Comparison of ENCODE assay signal across 8 cellular contexts in genomic region chr10:3761111-3761686, GRCh38. TPM values are rescaled to one million over a fixed set of nuclear protein-coding genes. Genes with fewer than 3 reads are reported as not detected.
A peak's percentile ranks its signal among the peaks of the same experiment; 100 is the strongest.
DNase-seq lines count a peak whose midpoint lies in the region; ATAC-seq and TF ChIP-seq lines count a peak whose summit lies in the region.

No MANE protein-coding gene starts in this region.

- no peaks in the 10 kb centered on the region for H3K27me3 ChIP-seq in adrenal gland

- peak overlapping the region in 1 of 5 donors; percentile 22 for H3K27ac ChIP-seq in adrenal gland

- H3K36me3 ChIP-seq in adrenal gland (replicated peaks in 1 of 2), result no peaks in the 10 kb centered on the region

- no peak overlapping the region for H3K4me3 ChIP-seq in adrenal gland

- H3K4me1 Mint-ChIP-seq in activated naive CD4-positive, alpha-beta T cell treated with anti-CD3 and anti-CD28 coated beads, Interleukin-2, amount 10 ng/mL, durations not matched to agents 7 days and 5 days, result peaks cover 96% of the 10 kb centered on the region
- H3K4me1 Mint-ChIP-seq in activated CD8-positive, alpha-beta T cell treated with anti-CD3 and anti-CD28 coated beads, Interleukin-2, amount 10 ng/mL, durations not matched to agents 7 days and 5 days (ENCODE audit: low read depth), result peaks cover 94% of the 10 kb centered on the region
- peaks cover 53 to 93% of the 10 kb centered on the region in 2 donors for H3K4me1 Mint-ChIP-seq in stimulated activated naive B cell treated with anti-CD40 and anti-IgM and Interleukin-4, amounts not matched to agents 10 μg/mL and 1 μg/mL and 100 μg/mL, for 72 hours

- peaks cover 8% of the 10 kb centered on the region for H3K36me3 Mint-ChIP-seq in activated naive CD4-positive, alpha-beta T cell treated with anti-CD3 and anti-CD28 coated beads, Interleukin-2, amount 10 ng/mL, durations not matched to agents 7 days and 5 days
- peaks cover 5% of the 10 kb centered on the region for H3K36me3 Mint-ChIP-seq in activated CD8-positive, alpha-beta T cell treated with anti-CD3 and anti-CD28 coated beads, Interleukin-2, amount 10 ng/mL, durations not matched to agents 7 days and 5 days (ENCODE audit: low read depth)
- H3K36me3 Mint-ChIP-seq in stimulated activated naive B cell treated with anti-CD40 and anti-IgM and Interleukin-4, amounts not matched to agents 10 μg/mL and 1 μg/mL and 100 μg/mL, for 72 hours, result peaks cover 6 to 23% of the 10 kb centered on the region in 2 donors

- peak overlapping the region; percentile 69 for H3K27ac Mint-ChIP-seq in activated naive CD4-positive, alpha-beta T cell treated with anti-CD3 and anti-CD28 coated beads, Interleukin-2, amount 10 ng/mL, durations not matched to agents 7 days and 5 days
- peak overlapping the region; percentile 52 for H3K27ac Mint-ChIP-seq in activated CD8-positive, alpha-beta T cell treated with anti-CD3 and anti-CD28 coated beads, Interleukin-2, amount 10 ng/mL, durations not matched to agents 7 days and 5 days
- H3K27ac Mint-ChIP-seq in stimulated activated naive B cell treated with anti-CD40 and anti-IgM and Interleukin-4, amounts not matched to agents 10 μg/mL and 1 μg/mL and 100 μg/mL, for 72 hours, result peak overlapping the region; percentile 96

- no peak for TF ChIP-seq POLR2A in adrenal gland (IDR thresholded peaks at IDR 0.05)

- no peaks in the 10 kb centered on the region for H3K9me3 ChIP-seq in adrenal gland (replicated peaks in 1 of 3)

- WGBS in adrenal gland, 4 donors, result 73 to 80% (median 77%) methylated on average over 8 of the region's 8 CpGs

- CTCF ChIA-PET in activated naive CD4-positive, alpha-beta T cell treated with anti-CD3 and anti-CD28 coated beads, Interleukin-2, amount 10 ng/mL, durations not matched to agents 7 days and 5 days (lab: Charles Lee), result interaction anchor here (0.7 kb wide), 1 partner anchor 342 kb away, joined by 3 read pairs; no protein-coding TSS in a partner anchor
- CTCF ChIA-PET in activated CD8-positive, alpha-beta T cell treated with anti-CD3 and anti-CD28 coated beads, Interleukin-2, amount 10 ng/mL, durations not matched to agents 7 days and 5 days (lab: Charles Lee), result interaction anchor here (1.1 to 1.9 kb wide), 4 partner anchors 13 to 200 kb away, joined by 3 to 4 read pairs (median 4); no protein-coding TSS in a partner anchor

- peaks cover 4% of the 10 kb centered on the region for H3K9me3 Mint-ChIP-seq in activated naive CD4-positive, alpha-beta T cell treated with anti-CD3 and anti-CD28 coated beads, Interleukin-2, amount 10 ng/mL, durations not matched to agents 7 days and 5 days
- H3K9me3 Mint-ChIP-seq in activated CD8-positive, alpha-beta T cell treated with anti-CD3 and anti-CD28 coated beads, Interleukin-2, amount 10 ng/mL, durations not matched to agents 7 days and 5 days (ENCODE audit: insufficient read depth), result no peaks in the 10 kb centered on the region
- peaks cover 12 to 13% of the 10 kb centered on the region in 2 donors for H3K9me3 Mint-ChIP-seq in stimulated activated naive B cell treated with anti-CD40 and anti-IgM and Interleukin-4, amounts not matched to agents 10 μg/mL and 1 μg/mL and 100 μg/mL, for 72 hours

- no peaks in the 10 kb centered on the region for H3K27me3 Mint-ChIP-seq in activated naive CD4-positive, alpha-beta T cell treated with anti-CD3 and anti-CD28 coated beads, Interleukin-2, amount 10 ng/mL, durations not matched to agents 7 days and 5 days
- H3K27me3 Mint-ChIP-seq in activated CD8-positive, alpha-beta T cell treated with anti-CD3 and anti-CD28 coated beads, Interleukin-2, amount 10 ng/mL, durations not matched to agents 7 days and 5 days (ENCODE audit: low read depth), result no peaks in the 10 kb centered on the region
- H3K27me3 Mint-ChIP-seq in stimulated activated naive B cell treated with anti-CD40 and anti-IgM and Interleukin-4, amounts not matched to agents 10 μg/mL and 1 μg/mL and 100 μg/mL, for 72 hours, result no peaks in the 10 kb centered on the region

- TF ChIP-seq CTCF in adrenal gland (IDR thresholded peaks at IDR 0.05), result no peak

- POLR2A ChIA-PET in activated CD8-positive, alpha-beta T cell treated with anti-CD3 and anti-CD28 coated beads, Interleukin-2, amount 10 ng/mL, durations not matched to agents 7 days and 5 days (lab: Charles Lee), result interaction anchor here (0.7 to 6.6 kb wide), 5 partner anchors 14 to 211 kb away, joined by 3 to 97 read pairs (median 4); partner anchors contain the start of gene KLF6

- no peak for DNase-seq in activated naive CD4-positive, alpha-beta T cell treated with anti-CD3 and anti-CD28 coated beads, Interleukin-2, amount 10 ng/mL, durations not matched to agents 7 days and 5 days
- no peak for DNase-seq in activated naive CD4-positive, alpha-beta T cell treated with anti-CD3 and anti-CD28 coated beads, Interleukin-2, amount 50 U/mL, for 16 hours
- DNase-seq in activated CD8-positive, alpha-beta T cell treated with anti-CD3 and anti-CD28 coated beads, Interleukin-2, amount 10 ng/mL, durations not matched to agents 7 days and 5 days, result no peak
- DNase-seq in stimulated activated naive B cell treated with anti-CD40 and anti-IgM and Interleukin-4, amounts not matched to agents 10 μg/mL and 1 μg/mL and 100 μg/mL, for 72 hours, result peak; percentile 79
- DNase-seq in cerebellum (ENCODE audit: low spot score), result no peak
- no peak for DNase-seq in adrenal gland
- no peak for DNase-seq in activated effector memory CD4-positive, alpha-beta T cell treated with Interleukin-2 at 50 U/mL for 16 hours

- intact Hi-C loops in adrenal gland (cut with DNase I), result no loop called here

- H3K4me1 ChIP-seq in adrenal gland (replicated peaks in 1 of 2), result peaks cover 0 to 12% of the 10 kb centered on the region in 2 donors

- no peak overlapping the region for H3K4me3 Mint-ChIP-seq in activated naive CD4-positive, alpha-beta T cell treated with anti-CD3 and anti-CD28 coated beads, Interleukin-2, amount 10 ng/mL, durations not matched to agents 7 days and 5 days
- no peak overlapping the region for H3K4me3 Mint-ChIP-seq in activated CD8-positive, alpha-beta T cell treated with anti-CD3 and anti-CD28 coated beads, Interleukin-2, amount 10 ng/mL, durations not matched to agents 7 days and 5 days
- peak overlapping the region; percentile 66 to 67 for H3K4me3 Mint-ChIP-seq in stimulated activated naive B cell treated with anti-CD40 and anti-IgM and Interleukin-4, amounts not matched to agents 10 μg/mL and 1 μg/mL and 100 μg/mL, for 72 hours

- peak; percentile 54 for ATAC-seq in HG03159 (IDR thresholded peaks at IDR 0.05; ENCODE audit: unreplicated experiment)
- no peak for ATAC-seq in activated CD8-positive, alpha-beta T cell treated with anti-CD3 and anti-CD28 coated beads, Interleukin-2, amount 10 ng/mL, durations not matched to agents 7 days and 5 days
- peak; percentile 73 to 74 for ATAC-seq in stimulated activated naive B cell treated with anti-CD40 and anti-IgM and Interleukin-4, amounts not matched to agents 10 μg/mL and 1 μg/mL and 100 μg/mL, for 72 hours (replicated peaks)

RNA-seq across cellular contexts. Expression of gene KLF6, which starts 23.8 kb away (rescaled TPM):
- total RNA-seq in activated CD8-positive, alpha-beta T cell treated with anti-CD3 and anti-CD28 coated beads, Interleukin-2, amount 10 ng/mL, durations not matched to agents 7 days and 5 days, result 100 to 1,000 TPM; 208 to 215 TPM
- total RNA-seq in cerebellum (35.0 TPM), adrenal gland (10 to 100 TPM; 14.4 to 70.2 (median 38.9) TPM)
- 10 to 100 TPM; 14.9 to 25.2 (median 18.0) TPM for polyA plus RNA-seq in adrenal gland

Comparison
In these comparisons a context has a peak if more than half of its experiments do, and no peak if none do; other contexts are left out.
1. H3K4me3 Mint-ChIP-seq: peak in stimulated activated naive B cell treated with anti-CD40 and anti-IgM and Interleukin-4, amounts not matched to agents 10 μg/mL and 1 μg/mL and 100 μg/mL, for 72 hours (2 of 2); none in activated naive CD4-positive, alpha-beta T cell treated with anti-CD3 and anti-CD28 coated beads, Interleukin-2, amount 10 ng/mL, durations not matched to agents 7 days and 5 days (single experiment) and activated CD8-positive, alpha-beta T cell treated with anti-CD3 and anti-CD28 coated beads, Interleukin-2, amount 10 ng/mL, durations not matched to agents 7 days and 5 days (single experiment).
2. Peak in every context shown above with its lines, with median percentiles within 50 percentile points of each other: H3K27ac Mint-ChIP-seq.